12 cellular contexts compared by ENCODE assay signal in genomic region chr14:21220874-21221477, GRCh38. TPM values are rescaled to one million over a fixed set of nuclear protein-coding genes. Genes with fewer than 3 reads are reported as not detected.
DNase-seq lines count a peak whose midpoint lies in the region; ATAC-seq and TF ChIP-seq lines count a peak whose summit lies in the region.
"Had no signal": no experiment of that assay in that cellular context is flagged by ENCODE, and none has a peak within 500 bp of the region (broad histone marks: within the 10 kb centered on the region; RNA-seq: fewer than 3 reads in every experiment).

No MANE protein-coding gene starts in this region.

- no peaks in the 10 kb centered on the region for H3K27me3 ChIP-seq in endodermal cell (ENCODE audit: control insufficient read depth, insufficient read depth, low read length, poor library complexity, severe bottlenecking)
- H3K27me3 ChIP-seq: uterus had no signal

- TF ChIP-seq CTCF in endodermal cell (conservative IDR thresholded peaks at IDR 0.05): no peak

- H3K4me1 ChIP-seq in endodermal cell (ENCODE audit: control insufficient read depth, insufficient read depth, low read length): no peaks in the 10 kb centered on the region
- H3K4me1 ChIP-seq: uterus had no signal

- WGBS in endodermal cell (ENCODE audit: insufficient coverage in 1 of 2, insufficient read length in 1 of 2), 2 experiments: 97% methylated on average over 6 to 9 of the region's 9 CpGs

- H3K9me3 ChIP-seq in endodermal cell (ENCODE audit: control insufficient read depth, low read length): no peaks in the 10 kb centered on the region
- H3K9me3 ChIP-seq: uterus had no signal

- H3K9me3 Mint-ChIP-seq in activated T-cell treated with anti-CD3 and anti-CD28 coated beads, Interleukin-2, amount 50 U/mL, for 4 hours: no peaks in the 10 kb centered on the region
- H3K9me3 Mint-ChIP-seq in T-helper 2 cell treated with Interferon-gamma antibody and Interleukin-4, amounts not matched to agents 5 μg/mL and 100 μg/mL, for 36 hours: no peaks in the 10 kb centered on the region
- H3K9me3 Mint-ChIP-seq in endodermal cell: no peaks in the 10 kb centered on the region
- no peaks in the 10 kb centered on the region for H3K9me3 Mint-ChIP-seq in stimulated activated memory B cell treated with anti-CD40 and anti-IgM and Interleukin-4, amounts not matched to agents 10 μg/mL and 1 μg/mL and 100 μg/mL, for 72 hours

- peaks cover 42% of the 10 kb centered on the region for H3K36me3 Mint-ChIP-seq in activated T-cell treated with anti-CD3 and anti-CD28 coated beads, Interleukin-2, amount 50 U/mL, for 4 hours (ENCODE audit: insufficient read depth)
- peaks cover 70% of the 10 kb centered on the region for H3K36me3 Mint-ChIP-seq in T-helper 2 cell treated with Interferon-gamma antibody and Interleukin-4, amounts not matched to agents 5 μg/mL and 100 μg/mL, for 36 hours (ENCODE audit: low read depth)
- H3K36me3 Mint-ChIP-seq in endodermal cell (ENCODE audit: low read depth): peaks cover 82% of the 10 kb centered on the region
- H3K36me3 Mint-ChIP-seq in stimulated activated memory B cell treated with anti-CD40 and anti-IgM and Interleukin-4, amounts not matched to agents 10 μg/mL and 1 μg/mL and 100 μg/mL, for 72 hours: peaks cover 66% of the 10 kb centered on the region

- peak overlapping the region; percentile 11 for H3K4me3 Mint-ChIP-seq in activated T-cell treated with anti-CD3 and anti-CD28 coated beads, Interleukin-2, amount 50 U/mL, for 4 hours
- H3K4me3 Mint-ChIP-seq in T-helper 2 cell treated with Interferon-gamma antibody and Interleukin-4, amounts not matched to agents 5 μg/mL and 100 μg/mL, for 36 hours: peak overlapping the region; percentile 24
- no peak overlapping the region for H3K4me3 Mint-ChIP-seq in endodermal cell
- H3K4me3 Mint-ChIP-seq in stimulated activated memory B cell treated with anti-CD40 and anti-IgM and Interleukin-4, amounts not matched to agents 10 μg/mL and 1 μg/mL and 100 μg/mL, for 72 hours: no peak overlapping the region

- ATAC-seq in activated T-cell treated with anti-CD3 and anti-CD28 coated beads, Interleukin-2, amount 50 U/mL, for 4 hours: peak; percentile 28 to 29
- ATAC-seq in stimulated activated memory B cell treated with anti-CD40 and anti-IgM and Interleukin-4, amounts not matched to agents 10 μg/mL and 1 μg/mL and 100 μg/mL, for 72 hours: no peak
- ATAC-seq in GM21447 (IDR thresholded peaks at IDR 0.05; ENCODE audit: unreplicated experiment) (no peak), esophagus mucosa (no peak), HG03108 (IDR thresholded peaks at IDR 0.05; ENCODE audit: unreplicated experiment) (no peak)

- H3K27me3 Mint-ChIP-seq in activated T-cell treated with anti-CD3 and anti-CD28 coated beads, Interleukin-2, amount 50 U/mL, for 4 hours (ENCODE audit: low read depth): no peaks in the 10 kb centered on the region
- no peaks in the 10 kb centered on the region for H3K27me3 Mint-ChIP-seq in T-helper 2 cell treated with Interferon-gamma antibody and Interleukin-4, amounts not matched to agents 5 μg/mL and 100 μg/mL, for 36 hours (ENCODE audit: low read depth)
- H3K27me3 Mint-ChIP-seq in endodermal cell (ENCODE audit: insufficient read depth): no peaks in the 10 kb centered on the region
- H3K27me3 Mint-ChIP-seq in stimulated activated memory B cell treated with anti-CD40 and anti-IgM and Interleukin-4, amounts not matched to agents 10 μg/mL and 1 μg/mL and 100 μg/mL, for 72 hours: no peaks in the 10 kb centered on the region

- H3K27ac Mint-ChIP-seq in T-helper 2 cell treated with Interferon-gamma antibody and Interleukin-4, amounts not matched to agents 5 μg/mL and 100 μg/mL, for 36 hours: peak overlapping the region; percentile 68
- H3K27ac Mint-ChIP-seq in endodermal cell: peak overlapping the region; percentile 71
- peak overlapping the region; percentile 49 for H3K27ac Mint-ChIP-seq in stimulated activated memory B cell treated with anti-CD40 and anti-IgM and Interleukin-4, amounts not matched to agents 10 μg/mL and 1 μg/mL and 100 μg/mL, for 72 hours

- peaks cover 96% of the 10 kb centered on the region for H3K36me3 ChIP-seq in endodermal cell (ENCODE audit: control insufficient read depth, insufficient read depth, low read length)
- H3K36me3 ChIP-seq: uterus had no signal

- no peak for DNase-seq in activated T-cell treated with anti-CD3 and anti-CD28 coated beads, Interleukin-2, amount 50 U/mL, for 4 hours
- no peak for DNase-seq in activated T-cell treated with anti-CD3 and anti-CD28 coated beads, Interleukin-2, amount 50 U/mL, for 48 hours
- no peak for DNase-seq in T-helper 2 cell treated with Interferon-gamma antibody and Interleukin-4, amounts not matched to agents 5 μg/mL and 100 μg/mL, for 36 hours (ENCODE audit: low spot score)
- no peak for DNase-seq in endodermal cell
- DNase-seq: Kasumi-1, mesendoderm, NCI-H2029, uterus had no signal

- no peak overlapping the region for H3K4me3 ChIP-seq in endodermal cell (ENCODE audit: low read length)
- H3K4me3 ChIP-seq: uterus had no signal

- H3K27ac ChIP-seq in endodermal cell (ENCODE audit: low read depth, low read length): no peak overlapping the region
- H3K27ac ChIP-seq: uterus had no signal

- no peak overlapping the region for H3K9ac ChIP-seq in endodermal cell (ENCODE audit: extremely low read depth, low read length, poor library complexity, severe bottlenecking)

- H3K4me1 Mint-ChIP-seq in activated T-cell treated with anti-CD3 and anti-CD28 coated beads, Interleukin-2, amount 50 U/mL, for 4 hours (ENCODE audit: low read depth): peaks cover 79% of the 10 kb centered on the region
- H3K4me1 Mint-ChIP-seq in T-helper 2 cell treated with Interferon-gamma antibody and Interleukin-4, amounts not matched to agents 5 μg/mL and 100 μg/mL, for 36 hours (ENCODE audit: low read depth): peaks cover 48% of the 10 kb centered on the region
- H3K4me1 Mint-ChIP-seq in endodermal cell: peaks cover 18% of the 10 kb centered on the region
- peaks cover 54% of the 10 kb centered on the region for H3K4me1 Mint-ChIP-seq in stimulated activated memory B cell treated with anti-CD40 and anti-IgM and Interleukin-4, amounts not matched to agents 10 μg/mL and 1 μg/mL and 100 μg/mL, for 72 hours

RNA-seq across cellular contexts. Expression of gene HNRNPC, which starts 48.3 kb away (rescaled TPM):
- 1,000 to 10,000 TPM; 1,181 to 1,256 (median 1,185) TPM for total RNA-seq in activated T-cell treated with anti-CD3 and anti-CD28 coated beads, Interleukin-2, amount 50 U/mL, for 4 hours
- total RNA-seq in endodermal cell (1,000 to 10,000 TPM in 1 of 2 donors, 100 to 1,000 TPM in 1; 751 to 1,003 TPM), esophagus mucosa (415 TPM)
- 966 TPM for polyA plus RNA-seq in endodermal cell (2013, experiment 1 of 2)
- polyA plus RNA-seq in endodermal cell (2013, experiment 2 of 2): 842 TPM

RNA-seq across cellular contexts. Expression of gene RPGRIP1, which starts 58.9 kb away (rescaled TPM):
- under 1 TPM in 2 of 3 donors, not detected in 1; 0.08 to 0.35 TPM for total RNA-seq in activated T-cell treated with anti-CD3 and anti-CD28 coated beads, Interleukin-2, amount 50 U/mL, for 4 hours
- under 1 TPM in 1 of 2 donors, not detected in 1; 0.29 TPM for total RNA-seq in endodermal cell
- polyA plus RNA-seq in endodermal cell (2013, experiment 1 of 2): not detected
- polyA plus RNA-seq in endodermal cell (2013, experiment 2 of 2): not detected
- not detected for total RNA-seq in esophagus mucosa

Comparison
In these comparisons a context has a peak if more than half of its experiments do, and no peak if none do; other contexts are left out.
1. ATAC-seq: peak in activated T-cell treated with anti-CD3 and anti-CD28 coated beads, Interleukin-2, amount 50 U/mL, for 4 hours (2 of 2); none in stimulated activated memory B cell treated with anti-CD40 and anti-IgM and Interleukin-4, amounts not matched to agents 10 μg/mL and 1 μg/mL and 100 μg/mL, for 72 hours (single experiment), GM21447 (single experiment), esophagus mucosa (single experiment) and HG03108 (single experiment).
2. H3K4me3 Mint-ChIP-seq: peak in activated T-cell treated with anti-CD3 and anti-CD28 coated beads, Interleukin-2, amount 50 U/mL, for 4 hours (single experiment) and T-helper 2 cell treated with Interferon-gamma antibody and Interleukin-4, amounts not matched to agents 5 μg/mL and 100 μg/mL, for 36 hours (single experiment); none in endodermal cell (single experiment) and stimulated activated memory B cell treated with anti-CD40 and anti-IgM and Interleukin-4, amounts not matched to agents 10 μg/mL and 1 μg/mL and 100 μg/mL, for 72 hours (single experiment).
3. Peak in every context shown above with its lines, with median percentiles within 50 percentile points of each other: H3K27ac Mint-ChIP-seq.